ENCODE assay signal across 21 cellular contexts in genomic region chr5:167871091-167871490, GRCh38.
"Had no signal": no experiment of that assay in that cellular context is flagged by ENCODE, and none has a peak within 500 bp of the region (broad histone marks: within the 10 kb centered on the region; RNA-seq: fewer than 3 reads in every experiment).

No MANE protein-coding gene starts in this region.

- H3K4me3 ChIP-seq: coronary artery, esophagus muscularis mucosa, gastroesophageal sphincter, lung, spleen, stomach, thoracic aorta, transverse colon had no signal

- H3K27me3 ChIP-seq: esophagus muscularis mucosa, gastroesophageal sphincter, spleen, stomach, transverse colon had no signal

- H3K27ac ChIP-seq: coronary artery, esophagus muscularis mucosa, gastroesophageal sphincter, spleen, stomach, thoracic aorta, transverse colon had no signal

- H3K4me1 ChIP-seq: esophagus muscularis mucosa, gastroesophageal sphincter, spleen, stomach, transverse colon had no signal

- DNase-seq: effector CD8-positive, alpha-beta T cell; foreskin fibroblast; kidney; left colon; left ventricle myocardium superior; mesenchymal stem cell; naive thymus-derived CD4-positive, alpha-beta T cell; nephron progenitor cell; posterior cingulate gyrus; spleen; stimulated activated CD4-positive, alpha-beta T cell treated with anti-CD3 and anti-CD28 coated beads, Interleukin-2, amount 100 ng/mL, for 24 hours; stimulated activated CD4-positive, alpha-beta T cell treated with anti-CD3 and anti-CD28 coated beads, Interleukin-4, amount 100 ng/mL, for 4 hours; stimulated activated naive CD4-positive, alpha-beta T cell; stomach; substantia nigra; transverse colon had no signal

- H3K36me3 ChIP-seq: esophagus muscularis mucosa, gastroesophageal sphincter, spleen, stomach, thoracic aorta, transverse colon had no signal

- H3K9me3 ChIP-seq: esophagus muscularis mucosa, gastroesophageal sphincter, stomach, thoracic aorta, transverse colon had no signal
